8 cellular contexts compared by ENCODE assay signal in genomic region chr1:115654663-115655306, GRCh38. TPM values are rescaled to one million over a fixed set of nuclear protein-coding genes. Genes with fewer than 3 reads are reported as not detected.
DNase-seq lines count a peak whose midpoint lies in the region; ATAC-seq and TF ChIP-seq lines count a peak whose summit lies in the region.
"Had no signal": no experiment of that assay in that cellular context is flagged by ENCODE, and none has a peak within 500 bp of the region (broad histone marks: within the 10 kb centered on the region; RNA-seq: fewer than 3 reads in every experiment).

No MANE protein-coding gene starts in this region.

- intact Hi-C loops in left ventricle myocardium inferior (cut with micrococcal nuclease) = no loop called here

- H3K4me3 ChIP-seq in HUES6 (ENCODE audit: low read depth, low read length) (no peak overlapping the region), left ventricle myocardium inferior (peak overlapping the region; percentile 13), smooth muscle cell (no peak overlapping the region)

- H3K27me3 ChIP-seq in HUES6 (ENCODE audit: control insufficient read depth, insufficient read depth, low read length) (no peaks in the 10 kb centered on the region), left ventricle myocardium inferior (ENCODE audit: low read depth) (no peaks in the 10 kb centered on the region), smooth muscle cell (ENCODE audit: low read depth) (no peaks in the 10 kb centered on the region)

- peaks cover 3% of the 10 kb centered on the region for H4K20me1 ChIP-seq in smooth muscle cell (ENCODE audit: low read depth)

- H3K79me2 ChIP-seq in smooth muscle cell (ENCODE audit: low read depth) = no peaks in the 10 kb centered on the region

- no peak for ATAC-seq in GM19455 (IDR thresholded peaks at IDR 0.05; ENCODE audit: unreplicated experiment)

- H3F3A ChIP-seq in smooth muscle cell (ENCODE audit: low read depth) = peaks cover under 1% of the 10 kb centered on the region

- no peak overlapping the region for H2AFZ ChIP-seq in smooth muscle cell (ENCODE audit: low read depth)

- TF ChIP-seq CTCF in left ventricle myocardium inferior (IDR thresholded peaks at IDR 0.05; ENCODE audit: borderline replicate concordance) (no peak), smooth muscle cell (IDR thresholded peaks at IDR 0.05; ENCODE audit: borderline replicate concordance, insufficient read depth, poor library complexity, severe bottlenecking) (no peak)

- H3K9ac ChIP-seq in HUES6 (ENCODE audit: low read length) = peak overlapping the region; percentile 11
- H3K9ac ChIP-seq in smooth muscle cell (ENCODE audit: low read depth) = no peak overlapping the region

- H3K4me2 ChIP-seq in smooth muscle cell = peak overlapping the region; percentile 37

- H3K36me3 ChIP-seq in HUES6 (ENCODE audit: control insufficient read depth, insufficient read depth, low read length) = peaks cover 49% of the 10 kb centered on the region
- H3K36me3 ChIP-seq in left ventricle myocardium inferior = peaks cover 10% of the 10 kb centered on the region
- no peaks in the 10 kb centered on the region for H3K36me3 ChIP-seq in smooth muscle cell (ENCODE audit: low read depth)

- H3K9me3 ChIP-seq in HUES6 (ENCODE audit: control insufficient read depth, insufficient read depth, low read depth, low read length) = no peaks in the 10 kb centered on the region
- H3K9me3 ChIP-seq in left ventricle myocardium inferior (replicated peaks) = no peaks in the 10 kb centered on the region
- no peaks in the 10 kb centered on the region for H3K9me3 ChIP-seq in smooth muscle cell (replicated peaks; ENCODE audit: low read depth)

- DNase-seq in UCSD-AML1 (lab: John Stamatoyannopoulos, UW; ENCODE audit: unreplicated experiment) = peak; percentile 79
- DNase-seq in left ventricle myocardium inferior = peak; percentile 38
- no peak for DNase-seq in smooth muscle cell (lab: John Stamatoyannopoulos, UW; ENCODE audit: unreplicated experiment)
- no peak for DNase-seq in NCI-H2196 (lab: John Stamatoyannopoulos, UW; ENCODE audit: unreplicated experiment)
- no peak for DNase-seq in AG20443 (ENCODE audit: low spot score)
- DNase-seq: NCI-H510A treated with DMSO at 0.1 percent for 48 hours had no signal

- whole genome bisulfite sequencing in smooth muscle cell (ENCODE audit: low lambda C conversion rate) = 48% methylated on average over 14 of the region's 14 CpGs

- no peak overlapping the region for H3K27ac ChIP-seq in HUES6 (ENCODE audit: low read depth, low read length)
- peak overlapping the region; percentile 68 for H3K27ac ChIP-seq in left ventricle myocardium inferior (replicated peaks)
- H3K27ac ChIP-seq in smooth muscle cell (ENCODE audit: low read depth) = peak overlapping the region; percentile 43

- H3K4me1 ChIP-seq in HUES6 (ENCODE audit: control insufficient read depth, insufficient read depth, low read length) = peaks cover 46% of the 10 kb centered on the region
- H3K4me1 ChIP-seq in left ventricle myocardium inferior = peaks cover 62% of the 10 kb centered on the region
- peaks cover 15% of the 10 kb centered on the region for H3K4me1 ChIP-seq in smooth muscle cell (ENCODE audit: low read depth)

RNA-seq across cellular contexts. Expression of gene VANGL1, which starts 13.0 kb away (rescaled TPM):
- total RNA-seq in left ventricle myocardium inferior = 5.9 TPM
- 7.9 and 12.2 TPM in 2 replicates for total RNA-seq in smooth muscle cell
- polyA plus RNA-seq in smooth muscle cell = 5.5 and 6.5 TPM in 2 replicates

Comparison
In these comparisons a context has a peak if more than half of its experiments do, and no peak if none do; other contexts are left out.
1. DNase-seq: peak in UCSD-AML1 (single experiment) and left ventricle myocardium inferior (single experiment); none in smooth muscle cell (single experiment), NCI-H2196 (single experiment) and AG20443 (single experiment).